In the genomic region with DNA sequence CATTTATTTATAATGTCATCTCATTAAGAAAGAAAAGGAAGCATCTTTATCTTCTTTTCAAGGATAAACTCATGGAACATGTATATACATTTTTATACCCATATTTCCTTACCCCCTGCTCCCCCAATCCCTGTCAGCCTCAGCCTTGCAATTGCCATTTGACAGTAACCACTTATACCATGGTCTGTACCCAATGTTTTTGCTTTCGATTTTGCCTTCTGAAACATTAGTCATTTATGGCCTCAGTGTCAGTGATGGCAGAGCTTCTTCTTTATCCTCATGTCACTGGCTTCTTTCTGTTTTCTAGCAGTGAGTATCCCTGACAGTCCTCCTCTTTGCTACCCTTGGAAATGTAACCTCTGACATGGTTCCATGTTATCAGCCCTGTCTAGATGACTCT, we compare ENCODE assay signal across 13 cellular contexts.
DNase-seq lines count a peak whose midpoint lies in the region; ATAC-seq and TF ChIP-seq lines count a peak whose summit lies in the region.
"Had no signal": no experiment of that assay in that cellular context is flagged by ENCODE, and none has a peak within 500 bp of the region (broad histone marks: within the 10 kb centered on the region; RNA-seq: fewer than 3 reads in every experiment).

No MANE protein-coding gene starts in this region.

- peak; percentile 80 for ATAC-seq in GM18517 (IDR thresholded peaks at IDR 0.05; ENCODE audit: unreplicated experiment)
- peak; percentile 67 for ATAC-seq in GM21423 (IDR thresholded peaks at IDR 0.05; ENCODE audit: unreplicated experiment)
- ATAC-seq in HG03439 (IDR thresholded peaks at IDR 0.05; ENCODE audit: unreplicated experiment), result peak; percentile 70
- peak; percentile 81 for ATAC-seq in activated T-helper 17 cell treated with anti-CD3 and anti-CD28 coated beads, Interleukin-2, amount 50 U/mL, for 72 hours (replicated peaks)
- ATAC-seq: sciatic nerve had no signal

- no peak overlapping the region for H3K4me3 Mint-ChIP-seq in activated T-helper 17 cell treated with anti-CD3 and anti-CD28 coated beads, Interleukin-2, amount 50 U/mL, for 72 hours
- no peak overlapping the region for H3K4me3 Mint-ChIP-seq in endothelial cell (ENCODE audit: unreplicated experiment)
- no peak overlapping the region for H3K4me3 Mint-ChIP-seq in activated CD4-positive, alpha-beta memory T cell treated with anti-CD3 and anti-CD28 coated beads, Interleukin-2, amount 10 ng/mL, durations not matched to agents 7 days and 5 days
- H3K4me3 Mint-ChIP-seq: naive B cell had no signal

- peaks cover 10% of the 10 kb centered on the region for H3K4me1 Mint-ChIP-seq in activated T-helper 17 cell treated with anti-CD3 and anti-CD28 coated beads, Interleukin-2, amount 50 U/mL, for 72 hours
- H3K4me1 Mint-ChIP-seq in endothelial cell (ENCODE audit: unreplicated experiment), result peaks cover 16% of the 10 kb centered on the region
- peaks cover 12% of the 10 kb centered on the region for H3K4me1 Mint-ChIP-seq in activated CD4-positive, alpha-beta memory T cell treated with anti-CD3 and anti-CD28 coated beads, Interleukin-2, amount 10 ng/mL, durations not matched to agents 7 days and 5 days

- TF ChIP-seq CTCF in endothelial cell (IDR thresholded peaks at IDR 0.05; ENCODE audit: unreplicated experiment) (no peak), tibial nerve (IDR thresholded peaks at IDR 0.05) (no peak)

- TF ChIP-seq EP300 in tibial nerve (IDR thresholded peaks at IDR 0.05), result no peak

- WGBS in tibial nerve, 2 donors, result 81 to 83% methylated on average over 1 of the region's 1 CpG

- H3K36me3 ChIP-seq in tibial nerve, result no peaks in the 10 kb centered on the region

- H3K9me3 ChIP-seq in tibial nerve, result no peaks in the 10 kb centered on the region

- no peaks in the 10 kb centered on the region for H3K36me3 Mint-ChIP-seq in activated T-helper 17 cell treated with anti-CD3 and anti-CD28 coated beads, Interleukin-2, amount 50 U/mL, for 72 hours (ENCODE audit: low read depth)
- H3K36me3 Mint-ChIP-seq in endothelial cell (ENCODE audit: low read depth, unreplicated experiment), result no peaks in the 10 kb centered on the region
- H3K36me3 Mint-ChIP-seq in activated CD4-positive, alpha-beta memory T cell treated with anti-CD3 and anti-CD28 coated beads, Interleukin-2, amount 10 ng/mL, durations not matched to agents 7 days and 5 days (ENCODE audit: low read depth), result no peaks in the 10 kb centered on the region
- H3K36me3 Mint-ChIP-seq: naive B cell had no signal

- H3K4me1 ChIP-seq in tibial nerve, result peaks cover 0 to 9% (median 0%) of the 10 kb centered on the region in 4 donors

- POLR2A ChIA-PET in activated CD4-positive, alpha-beta memory T cell treated with anti-CD3 and anti-CD28 coated beads, Interleukin-2, amount 10 ng/mL, durations not matched to agents 7 days and 5 days (lab: Charles Lee), result no interaction called here

- H3K27ac ChIP-seq in tibial nerve, result no peak overlapping the region
- H3K27ac ChIP-seq: KMS-11 had no signal

- H3K27me3 ChIP-seq in tibial nerve, result no peaks in the 10 kb centered on the region

- H3K9me3 Mint-ChIP-seq in activated T-helper 17 cell treated with anti-CD3 and anti-CD28 coated beads, Interleukin-2, amount 50 U/mL, for 72 hours, result no peaks in the 10 kb centered on the region
- no peaks in the 10 kb centered on the region for H3K9me3 Mint-ChIP-seq in endothelial cell (ENCODE audit: unreplicated experiment)
- no peaks in the 10 kb centered on the region for H3K9me3 Mint-ChIP-seq in activated CD4-positive, alpha-beta memory T cell treated with anti-CD3 and anti-CD28 coated beads, Interleukin-2, amount 10 ng/mL, durations not matched to agents 7 days and 5 days
- H3K9me3 Mint-ChIP-seq: naive B cell had no signal

- CTCF ChIA-PET in activated CD4-positive, alpha-beta memory T cell treated with anti-CD3 and anti-CD28 coated beads, Interleukin-2, amount 10 ng/mL, durations not matched to agents 7 days and 5 days (lab: Charles Lee), result no interaction called here

- no peak for DNase-seq in endothelial cell (ENCODE audit: low spot score)
- no peak for DNase-seq in activated CD4-positive, alpha-beta memory T cell treated with anti-CD3 and anti-CD28 coated beads, Interleukin-2, amount 10 ng/mL, durations not matched to agents 7 days and 5 days
- no peak for DNase-seq in tibial nerve (ENCODE audit: low spot score in 2 of 2)
- no peak for DNase-seq in HCEC 1CT
- DNase-seq: activated naive CD4-positive, alpha-beta T cell treated with Interleukin-2 at 50 U/mL for 16 hours; naive B cell; NCI-H2107 had no signal

- H3K27me3 Mint-ChIP-seq in activated T-helper 17 cell treated with anti-CD3 and anti-CD28 coated beads, Interleukin-2, amount 50 U/mL, for 72 hours, result no peaks in the 10 kb centered on the region
- H3K27me3 Mint-ChIP-seq in endothelial cell (ENCODE audit: unreplicated experiment), result no peaks in the 10 kb centered on the region
- peaks cover 4% of the 10 kb centered on the region for H3K27me3 Mint-ChIP-seq in activated CD4-positive, alpha-beta memory T cell treated with anti-CD3 and anti-CD28 coated beads, Interleukin-2, amount 10 ng/mL, durations not matched to agents 7 days and 5 days
- H3K27me3 Mint-ChIP-seq: naive B cell had no signal

- H3K27ac Mint-ChIP-seq in activated T-helper 17 cell treated with anti-CD3 and anti-CD28 coated beads, Interleukin-2, amount 50 U/mL, for 72 hours, result peak overlapping the region; percentile 25
- no peak overlapping the region for H3K27ac Mint-ChIP-seq in endothelial cell (ENCODE audit: unreplicated experiment)
- H3K27ac Mint-ChIP-seq in activated CD4-positive, alpha-beta memory T cell treated with anti-CD3 and anti-CD28 coated beads, Interleukin-2, amount 10 ng/mL, durations not matched to agents 7 days and 5 days, result no peak overlapping the region

- TF ChIP-seq POLR2A in tibial nerve (IDR thresholded peaks at IDR 0.05), result no peak

- no peak overlapping the region for H3K4me3 ChIP-seq in tibial nerve
